Comparison of ENCODE assay signal across 9 cellular contexts in genomic region chr1:230185076-230186001, GRCh38.
DNase-seq lines count a peak whose midpoint lies in the region; FAIRE-seq and TF ChIP-seq lines count a peak whose summit lies in the region.
"Had no signal": no experiment of that assay in that cellular context is flagged by ENCODE, and none has a peak within 500 bp of the region (broad histone marks: within the 10 kb centered on the region; RNA-seq: fewer than 3 reads in every experiment).

No MANE protein-coding gene starts in this region.

- H3K4me1 ChIP-seq in astrocyte (ENCODE audit: insufficient read depth, low read length), result peaks cover 17% of the 10 kb centered on the region
- H3K4me1 ChIP-seq in mucosa of rectum (ENCODE audit: control insufficient read depth in 2 of 2, insufficient read depth in 2 of 2, low read length in 2 of 2), result peaks cover 13 to 26% of the 10 kb centered on the region in 2 donors

- H3K9me3 ChIP-seq in KOPT-K1 (ENCODE audit: insufficient read depth, low read length, poor library complexity, severe bottlenecking) (no peaks in the 10 kb centered on the region), astrocyte (ENCODE audit: insufficient read depth, low read depth, low read length) (no peaks in the 10 kb centered on the region), mucosa of rectum (ENCODE audit: control insufficient read depth in 2 of 2, low read length in 2 of 2) (no peaks in the 10 kb centered on the region)

- peak; percentile 52 for DNase-seq in COLO668 (lab: John Stamatoyannopoulos, UW; ENCODE audit: unreplicated experiment)
- DNase-seq in astrocyte (ENCODE audit: low read depth), result no peak
- no peak for DNase-seq in stimulated activated CD8-positive, alpha-beta memory T cell treated with anti-CD3 and anti-CD28 coated beads, Interleukin-4, amount 100 ng/mL, for 48 hours
- no peak for DNase-seq in mesothelial cell of epicardium (ENCODE audit: low spot score in 2 of 2, unreplicated experiment in 2 of 2)
- DNase-seq in nucleus accumbens (lab: John Stamatoyannopoulos, UW), result no peak
- DNase-seq in SK-N-DZ (ENCODE audit: low spot score), result no peak

- FAIRE-seq in astrocyte (lab: Jason Lieb, UNC), result no peak

- TF ChIP-seq CTCF in astrocyte (IDR thresholded peaks at IDR 0.05; ENCODE audit: insufficient read depth, low read depth, low read length) (no peak), mesothelial cell of epicardium (IDR thresholded peaks at IDR 0.05; ENCODE audit: unreplicated experiment) (no peak)

- H3K27ac ChIP-seq in KOPT-K1 (ENCODE audit: low read depth, low read length, poor library complexity, severe bottlenecking) (peak overlapping the region; percentile 71), astrocyte (ENCODE audit: low read depth, low read length) (peak overlapping the region; percentile 3), mucosa of rectum (ENCODE audit: low read depth in 2 of 2, low read length in 2 of 2) (peak overlapping the region; percentile 78 to 79)
- H3K27ac ChIP-seq: SK-N-MC had no signal

- H3K36me3 ChIP-seq in KOPT-K1 (ENCODE audit: insufficient read depth, low read length) (peaks cover 51% of the 10 kb centered on the region), astrocyte (ENCODE audit: insufficient read depth, low read length) (no peaks in the 10 kb centered on the region), mucosa of rectum (ENCODE audit: control insufficient read depth in 2 of 2, insufficient read depth in 2 of 2, low read length in 2 of 2) (no peaks in the 10 kb centered on the region)

- H3K27me3 Mint-ChIP-seq in astrocyte (ENCODE audit: low read depth, unreplicated experiment), result no peaks in the 10 kb centered on the region
- no peaks in the 10 kb centered on the region for H3K27me3 Mint-ChIP-seq in mesothelial cell of epicardium (ENCODE audit: low read depth)

- H3K9ac ChIP-seq in astrocyte (ENCODE audit: low read length) (peak overlapping the region; percentile 29), mucosa of rectum (ENCODE audit: low read depth in 1 of 2, low read length in 2 of 2) (peak overlapping the region; percentile 48 to 63)

- H3K27ac Mint-ChIP-seq in astrocyte (ENCODE audit: unreplicated experiment) (peak overlapping the region; percentile 53), mesothelial cell of epicardium (no peak overlapping the region)

- H3K27me3 ChIP-seq in astrocyte (ENCODE audit: insufficient read depth, low read length) (no peaks in the 10 kb centered on the region), mucosa of rectum (ENCODE audit: control insufficient read depth in 2 of 2, insufficient read depth in 2 of 2, low read length in 2 of 2) (no peaks in the 10 kb centered on the region)

- peaks cover 23% of the 10 kb centered on the region for H3K36me3 Mint-ChIP-seq in astrocyte (ENCODE audit: low read depth, unreplicated experiment)
- H3K36me3 Mint-ChIP-seq in mesothelial cell of epicardium, result peaks cover 9% of the 10 kb centered on the region

- H3K9me3 Mint-ChIP-seq in astrocyte (ENCODE audit: unreplicated experiment) (peaks cover 4% of the 10 kb centered on the region), mesothelial cell of epicardium (peaks cover 8% of the 10 kb centered on the region)

- no peak overlapping the region for H3K4me3 Mint-ChIP-seq in astrocyte (ENCODE audit: unreplicated experiment)
- H3K4me3 Mint-ChIP-seq in mesothelial cell of epicardium, result no peak overlapping the region

- H2AFZ ChIP-seq in astrocyte (ENCODE audit: low read depth, low read length), result no peak overlapping the region

- H3K4me2 ChIP-seq in astrocyte (ENCODE audit: low read length), result peak overlapping the region; percentile 58

- peaks cover 46% of the 10 kb centered on the region for H3K79me2 ChIP-seq in astrocyte (ENCODE audit: insufficient read depth, low read length)

- H3K4me3 ChIP-seq in astrocyte (ENCODE audit: insufficient read depth, low read depth, low read length) (no peak overlapping the region), mucosa of rectum (ENCODE audit: low read length in 2 of 2) (peak overlapping the region; percentile 43 to 46)
- H3K4me3 ChIP-seq: SK-N-MC had no signal

- peaks cover 32% of the 10 kb centered on the region for H3K4me1 Mint-ChIP-seq in astrocyte (ENCODE audit: low read depth, unreplicated experiment)
- peaks cover 20% of the 10 kb centered on the region for H3K4me1 Mint-ChIP-seq in mesothelial cell of epicardium

- H4K20me1 ChIP-seq in astrocyte (ENCODE audit: insufficient read depth, low read length), result peaks cover 57% of the 10 kb centered on the region

Comparison
In these comparisons a context has a peak if more than half of its experiments do, and no peak if none do; other contexts are left out.
1. H3K27ac ChIP-seq: peak in every context shown above with its lines; median percentile 78 in mucosa of rectum; 71 in KOPT-K1; 3 in astrocyte.